Comparison of ENCODE assay signal across 1 cellular context in genomic region chr3:77038468-77038927, GRCh38.
TF ChIP-seq lines count a peak whose summit lies in the region.

No MANE protein-coding gene starts in this region.

TF ChIP-seq in K562, 482 proteins besides CTCF, POLR2A, EP300 and RAD21 (continued from another document):
- TF ChIP-seq ZNF609 (CRISPR knock-in tag; IDR thresholded peaks at IDR 0.05; ENCODE audit: borderline replicate concordance) (no peak), HDAC3 (IDR thresholded peaks at IDR 0.05; ENCODE audit: borderline replicate concordance, partially characterized antibody) (no peak), ZNF232 (CRISPR knock-in tag; IDR thresholded peaks at IDR 0.05) (no peak), CHD4 (IDR thresholded peaks at IDR 0.05; ENCODE audit: insufficient read depth, insufficient replicate concordance, low read depth, low read length, poor library complexity, severe bottlenecking) (no peak), STAG1 (CRISPR knock-in tag; IDR thresholded peaks at IDR 0.05; ENCODE audit: borderline replicate concordance) (peak; percentile 66; the same call in 1 of the 2 replicates), E2F6 (IDR thresholded peaks at IDR 0.05; ENCODE audit: borderline replicate concordance in 1 of 2, extremely low read depth in 1 of 2, insufficient read depth in 1 of 2, insufficient read length in 1 of 2, low read depth in 1 of 2, low read length in 1 of 2, poor library complexity in 1 of 2, severe bottlenecking in 1 of 2) (peak in 1 of 2 experiments; percentile 46), SRSF3 (IDR thresholded peaks at IDR 0.05; ENCODE audit: insufficient read depth, low read length) (no peak), MNT (conservative IDR thresholded peaks at IDR 0.05) (no peak), MTA2 (IDR thresholded peaks at IDR 0.05; ENCODE audit: low read depth) (no peak), KDM4B (IDR thresholded peaks at IDR 0.05; ENCODE audit: borderline replicate concordance in 2 of 2, low read depth in 1 of 2) (no peak), ZNF444 (CRISPR knock-in tag; IDR thresholded peaks at IDR 0.05) (no peak), SMC3 (conservative IDR thresholded peaks at IDR 0.05; ENCODE audit: insufficient read depth, low read depth, low read length) (peak; percentile 58), RBM17 (IDR thresholded peaks at IDR 0.05; ENCODE audit: borderline replicate concordance, low read depth, low read length) (no peak), CTBP1 (IDR thresholded peaks at IDR 0.05; ENCODE audit: borderline replicate concordance) (peak; percentile 38; the same call in 1 of the 2 replicates), RCOR1 (IDR thresholded peaks at IDR 0.05; ENCODE audit: borderline replicate concordance in 1 of 2, low read depth in 2 of 2, low read length in 2 of 2) (0 out of 4 replicates have a peak, but pooled peaks of 1 of the 2 experiments have one; percentile 13), MYC (IDR thresholded peaks at IDR 0.05; ENCODE audit: low read depth, low read length) (peak; percentile 24; the same call in 1 of the 2 replicates), MYC (CRISPR knock-in tag; IDR thresholded peaks at IDR 0.05; ENCODE audit: borderline replicate concordance, low read depth) (no peak), FOXJ2 (tag; IDR thresholded peaks at IDR 0.05) (no peak)
